Comparison of ENCODE assay signal across 1 cellular context in genomic region chr4:7131498-7132031, GRCh38.
TF ChIP-seq lines count a peak whose summit lies in the region.

No MANE protein-coding gene starts in this region.

TF ChIP-seq in HEK293, 187 proteins besides CTCF, POLR2A, EP300 and RAD21 (continued from another document):
- TF ChIP-seq, protein P1, sequence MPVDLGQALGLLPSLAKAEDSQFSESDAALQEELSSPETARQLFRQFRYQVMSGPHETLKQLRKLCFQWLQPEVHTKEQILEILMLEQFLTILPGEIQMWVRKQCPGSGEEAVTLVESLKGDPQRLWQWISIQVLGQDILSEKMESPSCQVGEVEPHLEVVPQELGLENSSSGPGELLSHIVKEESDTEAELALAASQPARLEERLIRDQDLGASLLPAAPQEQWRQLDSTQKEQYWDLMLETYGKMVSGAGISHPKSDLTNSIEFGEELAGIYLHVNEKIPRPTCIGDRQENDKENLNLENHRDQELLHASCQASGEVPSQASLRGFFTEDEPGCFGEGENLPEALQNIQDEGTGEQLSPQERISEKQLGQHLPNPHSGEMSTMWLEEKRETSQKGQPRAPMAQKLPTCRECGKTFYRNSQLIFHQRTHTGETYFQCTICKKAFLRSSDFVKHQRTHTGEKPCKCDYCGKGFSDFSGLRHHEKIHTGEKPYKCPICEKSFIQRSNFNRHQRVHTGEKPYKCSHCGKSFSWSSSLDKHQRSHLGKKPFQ (tag by site-specific recombination; IDR thresholded peaks at IDR 0.05) = peak; percentile 95
- TF ChIP-seq ZNF335 (tag by site-specific recombination; conservative IDR thresholded peaks at IDR 0.05) = no peak
- TF ChIP-seq ZNF571 (tag by site-specific recombination; IDR thresholded peaks at IDR 0.05) = no peak
- no peak for TF ChIP-seq ZBTB17 (tag by site-specific recombination; IDR thresholded peaks at IDR 0.05)
- no peak for TF ChIP-seq EGR2 (tag by site-specific recombination; IDR thresholded peaks at IDR 0.05; ENCODE audit: low read depth)
- no peak for TF ChIP-seq ZNF610 (tag by site-specific recombination; IDR thresholded peaks at IDR 0.05; ENCODE audit: borderline replicate concordance)
- TF ChIP-seq ZNF23 (tag by site-specific recombination; IDR thresholded peaks at IDR 0.05; ENCODE audit: borderline replicate concordance) = no peak
- TF ChIP-seq ZBTB44 (tag by site-specific recombination; IDR thresholded peaks at IDR 0.05) = no peak
- no peak for TF ChIP-seq ZNF175 (tag by site-specific recombination; IDR thresholded peaks at IDR 0.05)
- no peak for TF ChIP-seq ZNF362 (tag by site-specific recombination; IDR thresholded peaks at IDR 0.05)
- TF ChIP-seq ZNF211 (tag by site-specific recombination; IDR thresholded peaks at IDR 0.05; ENCODE audit: low read depth) = peak; percentile 19; the same call in 1 of the 2 replicates
- TF ChIP-seq ZNF473 (tag by site-specific recombination; IDR thresholded peaks at IDR 0.05) = no peak
- TF ChIP-seq ZNF174 (tag by site-specific recombination; IDR thresholded peaks at IDR 0.05) = no peak
- no peak for TF ChIP-seq ZBTB7A (tag by site-specific recombination; IDR thresholded peaks at IDR 0.05; ENCODE audit: low read depth)
- no peak for TF ChIP-seq ZNF112 (tag by site-specific recombination; IDR thresholded peaks at IDR 0.05)
- TF ChIP-seq, protein P2, sequence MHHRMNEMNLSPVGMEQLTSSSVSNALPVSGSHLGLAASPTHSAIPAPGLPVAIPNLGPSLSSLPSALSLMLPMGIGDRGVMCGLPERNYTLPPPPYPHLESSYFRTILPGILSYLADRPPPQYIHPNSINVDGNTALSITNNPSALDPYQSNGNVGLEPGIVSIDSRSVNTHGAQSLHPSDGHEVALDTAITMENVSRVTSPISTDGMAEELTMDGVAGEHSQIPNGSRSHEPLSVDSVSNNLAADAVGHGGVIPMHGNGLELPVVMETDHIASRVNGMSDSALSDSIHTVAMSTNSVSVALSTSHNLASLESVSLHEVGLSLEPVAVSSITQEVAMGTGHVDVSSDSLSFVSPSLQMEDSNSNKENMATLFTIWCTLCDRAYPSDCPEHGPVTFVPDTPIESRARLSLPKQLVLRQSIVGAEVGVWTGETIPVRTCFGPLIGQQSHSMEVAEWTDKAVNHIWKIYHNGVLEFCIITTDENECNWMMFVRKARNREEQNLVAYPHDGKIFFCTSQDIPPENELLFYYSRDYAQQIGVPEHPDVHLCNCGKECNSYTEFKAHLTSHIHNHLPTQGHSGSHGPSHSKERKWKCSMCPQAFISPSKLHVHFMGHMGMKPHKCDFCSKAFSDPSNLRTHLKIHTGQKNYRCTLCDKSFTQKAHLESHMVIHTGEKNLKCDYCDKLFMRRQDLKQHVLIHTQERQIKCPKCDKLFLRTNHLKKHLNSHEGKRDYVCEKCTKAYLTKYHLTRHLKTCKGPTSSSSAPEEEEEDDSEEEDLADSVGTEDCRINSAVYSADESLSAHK (tag by site-specific recombination; IDR thresholded peaks at IDR 0.05) = no peak
